Comparison of ENCODE assay signal across 8 cellular contexts in the genomic region with DNA sequence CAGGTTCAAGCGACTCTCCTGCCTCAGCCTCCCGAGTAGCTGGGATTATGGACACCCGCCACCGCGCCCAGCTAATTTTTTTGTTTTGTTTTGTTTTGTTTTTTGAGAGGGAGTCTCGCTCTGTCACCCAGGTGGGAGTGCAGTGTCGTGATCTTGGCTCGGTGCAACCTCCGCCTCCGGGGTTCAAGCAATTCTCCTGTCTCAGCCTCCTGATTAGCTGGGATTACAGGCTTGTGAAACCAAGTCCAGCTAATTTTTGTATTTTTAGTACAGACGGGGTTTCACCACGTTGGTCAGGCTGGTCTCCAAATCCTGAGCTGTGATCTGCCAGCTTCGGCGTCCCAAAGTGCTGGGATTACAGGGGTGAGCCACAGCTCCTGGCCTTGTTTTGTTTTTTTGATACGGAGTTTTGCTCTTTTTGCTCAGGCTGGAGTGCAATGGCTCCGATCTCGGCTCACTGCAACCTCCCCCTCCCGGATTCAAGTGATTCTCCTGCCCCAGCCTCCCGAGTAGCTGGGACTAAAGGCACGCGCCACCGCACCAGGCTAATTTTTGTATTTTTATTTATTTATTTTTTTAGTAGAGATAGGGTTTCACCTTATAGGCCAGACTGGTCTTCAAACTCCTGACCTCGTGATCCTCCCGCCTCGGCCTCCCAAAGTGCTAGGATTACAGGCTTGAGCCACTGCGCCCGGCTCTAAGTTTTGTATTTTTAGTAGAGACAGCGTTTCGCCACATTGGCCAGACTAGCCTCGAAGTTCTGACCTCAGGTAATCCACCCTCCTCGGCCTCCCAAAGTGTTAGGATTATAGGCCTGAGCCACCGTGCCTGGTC. TPM values are rescaled to one million over a fixed set of nuclear protein-coding genes. Genes with fewer than 3 reads are reported as not detected.
A peak's percentile ranks its signal among the peaks of the same experiment; 100 is the strongest.
DNase-seq lines count a peak whose midpoint lies in the region; TF ChIP-seq lines count a peak whose summit lies in the region.
"Not testable (repeated sequence)": the region's sequence is repeated elsewhere in the genome, so short reads cannot be mapped to it uniquely, and the experiment has no call there.

No MANE protein-coding gene starts in this region.

- POLR2A ChIA-PET in SK-N-SH (lab: Yijun Ruan, JAX): interaction anchor here (0.9 to 2.1 kb wide), 8 partner anchors 45 to 178 kb away, joined by 3 to 12 read pairs (median 7); a partner anchor contains a TSS

- H3K9ac ChIP-seq in BLaER1 (peak overlapping the region; percentile 80), SK-N-SH (peak overlapping the region; percentile 69; the same call in 1 of the 2 replicates), subcutaneous abdominal adipose tissue (ENCODE audit: low read length in 5 of 5) (peak overlapping the region in 2 of 5 donors; percentile 86 to 89)

- peaks cover 36% of the 10 kb centered on the region for H4K20me1 ChIP-seq in BLaER1
- not testable (repeated sequence) for H4K20me1 ChIP-seq in SK-N-SH (ENCODE audit: insufficient read depth)

- not testable (repeated sequence) for DNase-seq in HL-60 (ENCODE audit: low read depth in 1 of 2, low spot score in 1 of 2); SK-N-SH; epithelial cell of prostate (ENCODE audit: low read depth, low spot score)

- not testable (repeated sequence) for TF ChIP-seq CTCF in HL-60 (IDR thresholded peaks at IDR 0.05; ENCODE audit: insufficient read depth, low read length); SK-N-SH (IDR thresholded peaks at IDR 0.05); neutrophil (IDR thresholded peaks at IDR 0.05)

- H3K4me1 ChIP-seq in BLaER1 (peaks cover 40% of the 10 kb centered on the region), neutrophil (ENCODE audit: control insufficient read depth in 1 of 2, insufficient read depth in 1 of 2, low read depth in 1 of 2, low read length in 1 of 2) (peaks cover 16 to 17% of the 10 kb centered on the region in 2 experiments), subcutaneous abdominal adipose tissue (ENCODE audit: control insufficient read depth in 5 of 5, insufficient read depth in 5 of 5, low read length in 5 of 5) (peaks cover 0 to 22% (median 12%) of the 10 kb centered on the region in 5 donors)
- H3K4me1 ChIP-seq in SK-N-SH (ENCODE audit: control insufficient read depth in 1 of 2, insufficient read depth in 2 of 2, low read depth in 1 of 2, low read length in 1 of 2): not testable (repeated sequence)

- not testable (repeated sequence) for TF ChIP-seq EP300 in SK-N-SH (IDR thresholded peaks at IDR 0.05; ENCODE audit: borderline replicate concordance in 1 of 2, low read depth in 1 of 2, low read length in 1 of 2)

- H3K27ac ChIP-seq in BLaER1 (peak overlapping the region; percentile 79), HL-60 (replicated peaks) (peak overlapping the region; percentile 71), SK-N-SH (ENCODE audit: low read depth in 2 of 2, low read length in 1 of 2) (peak overlapping the region in 1 of 2 experiments; percentile 85; a peak in 2 of 4 replicates), angular gyrus (ENCODE audit: low read depth, low read length) (peak overlapping the region; percentile 95), epithelial cell of prostate (peak overlapping the region; percentile 82), layer of hippocampus (ENCODE audit: low read depth, low read length) (peak overlapping the region; percentile 93), neutrophil (peak overlapping the region; percentile 92), subcutaneous abdominal adipose tissue (ENCODE audit: low read depth, low read length) (peak overlapping the region; percentile 84)

- H3F3A ChIP-seq in SK-N-SH (replicated peaks; ENCODE audit: insufficient read depth): not testable (repeated sequence)

- 98% methylated on average over 31 of the region's 32 CpGs for WGBS in SK-N-SH (ENCODE audit: low lambda C conversion rate)

- H3K4me3 ChIP-seq in BLaER1: peak overlapping the region; percentile 90
- not testable (repeated sequence) for H3K4me3 ChIP-seq in HL-60 (replicated peaks; ENCODE audit: insufficient read depth, low read length); SK-N-SH (ENCODE audit: low read depth in 2 of 2, low read length in 1 of 2)
- peak overlapping the region; percentile 60 to 94 for H3K4me3 ChIP-seq in neutrophil (ENCODE audit: low read depth in 1 of 2, low read length in 1 of 2)
- H3K4me3 ChIP-seq in subcutaneous abdominal adipose tissue (ENCODE audit: low read depth in 1 of 5, low read length in 5 of 5): peak overlapping the region in 4 of 5 donors; percentile 68 to 74 (median 71)

- H2AFZ ChIP-seq in SK-N-SH (ENCODE audit: low read depth): peak overlapping the region; percentile 99

- TF ChIP-seq RAD21 in SK-N-SH (IDR thresholded peaks at IDR 0.05; ENCODE audit: low read length): not testable (repeated sequence)

- not testable (repeated sequence) for H3K9me3 ChIP-seq in BLaER1; SK-N-SH; neutrophil; subcutaneous abdominal adipose tissue (ENCODE audit: control insufficient read depth in 5 of 5, low read length in 5 of 5)

- H3K4me2 ChIP-seq in BLaER1: peak overlapping the region; percentile 87
- H3K4me2 ChIP-seq in SK-N-SH: peak overlapping the region; percentile 78; the same call in 1 of the 2 replicates

- not testable (repeated sequence) for H3K27me3 ChIP-seq in BLaER1; HL-60 (ENCODE audit: insufficient read depth, poor library complexity, severe bottlenecking); SK-N-SH (ENCODE audit: insufficient read depth); layer of hippocampus (ENCODE audit: control insufficient read depth, insufficient read depth, low read length); neutrophil; subcutaneous abdominal adipose tissue (ENCODE audit: control insufficient read depth in 5 of 5, insufficient read depth in 4 of 5, low read length in 5 of 5)

- peaks cover 36% of the 10 kb centered on the region for H3K79me2 ChIP-seq in SK-N-SH (ENCODE audit: insufficient read depth)

- H3K36me3 ChIP-seq in BLaER1; SK-N-SH (replicated peaks in 1 of 2; ENCODE audit: control insufficient read depth in 1 of 2, insufficient read depth in 2 of 2, low read length in 1 of 2); neutrophil; subcutaneous abdominal adipose tissue (ENCODE audit: control insufficient read depth in 5 of 5, insufficient read depth in 5 of 5, low read length in 5 of 5): not testable (repeated sequence)

- CTCF ChIA-PET in SK-N-SH (lab: Yijun Ruan, JAX): interaction anchor here (0.9 to 1.4 kb wide), 3 partner anchors 19 to 179 kb away, joined by 3 to 4 read pairs (median 3); no protein-coding TSS in a partner anchor

- H3K9me2 ChIP-seq in SK-N-SH: not testable (repeated sequence)

RNA-seq across cellular contexts. Expression of a gene that starts 1.0 kb away (rescaled TPM):
- 11.0 and 11.7 TPM in 2 replicates for polyA plus RNA-seq in SK-N-SH (2012; rRNA removed)
- 6.2 and 9.3 TPM in 2 replicates for polyA plus RNA-seq in SK-N-SH (2012; cell fraction: cytosol; rRNA removed)
- polyA plus RNA-seq in SK-N-SH (2012; cell fraction: nucleus; rRNA removed): 34.3 and 42.2 TPM in 2 replicates

RNA-seq across cellular contexts. Expression of a gene that starts 45.3 kb away (rescaled TPM):
- 11.2 TPM in 2 replicates for polyA plus RNA-seq in SK-N-SH (2012; rRNA removed)
- 6.0 and 8.9 TPM in 2 replicates for polyA plus RNA-seq in SK-N-SH (2012; cell fraction: cytosol; rRNA removed)
- polyA plus RNA-seq in SK-N-SH (2012; cell fraction: nucleus; rRNA removed): 7.8 and 9.2 TPM in 2 replicates
